ENCODE assay signal across 24 cellular contexts in genomic region chr3:150961949-150962348, GRCh38. TPM values are rescaled to one million over a fixed set of nuclear protein-coding genes. Genes with fewer than 3 reads are reported as not detected.
DNase-seq lines count a peak whose midpoint lies in the region; ATAC-seq and TF ChIP-seq lines count a peak whose summit lies in the region.
"Had no signal": no experiment of that assay in that cellular context is flagged by ENCODE, and none has a peak within 500 bp of the region (broad histone marks: within the 10 kb centered on the region; RNA-seq: fewer than 3 reads in every experiment).

No MANE protein-coding gene starts in this region.

- no peak for ATAC-seq in GM18520 (IDR thresholded peaks at IDR 0.05; ENCODE audit: unreplicated experiment)
- ATAC-seq: CD8-positive, alpha-beta T cell; GM12878 had no signal

- H3K36me3 ChIP-seq in OCI-LY3 (replicated peaks; ENCODE audit: low read depth, low read length) (no peaks in the 10 kb centered on the region), neural cell (ENCODE audit: insufficient read depth, low read length) (no peaks in the 10 kb centered on the region)
- H3K36me3 ChIP-seq: BE2C, BLaER1 had no signal

- no peak overlapping the region for H3K27ac ChIP-seq in OCI-LY3 (ENCODE audit: low read length)
- peak overlapping the region; percentile 6 for H3K27ac ChIP-seq in neural cell (ENCODE audit: low read length)
- H3K27ac ChIP-seq: BLaER1 had no signal

- no peak overlapping the region for H3K4me3 ChIP-seq in OCI-LY3 (ENCODE audit: low read length)
- H3K4me3 ChIP-seq in neural cell (ENCODE audit: low read length), result no peak overlapping the region
- H3K4me3 ChIP-seq: BLaER1, GM12878 had no signal

- CTCF ChIA-PET in HEK293T (lab: Yijun Ruan, JAX), result no interaction called here

- H3K4me1 ChIP-seq in OCI-LY3 (ENCODE audit: low read length), result peaks cover 13% of the 10 kb centered on the region
- H3K4me1 ChIP-seq: BE2C, Caco-2 had no signal

- no peaks in the 10 kb centered on the region for H3F3A ChIP-seq in neural cell (ENCODE audit: insufficient read depth, low read length, poor library complexity, severe bottlenecking)

- H2AFZ ChIP-seq in OCI-LY3 (ENCODE audit: low read depth, low read length) (no peak overlapping the region), neural cell (ENCODE audit: low read depth, low read length) (no peak overlapping the region)

- no peak for TF ChIP-seq RAD21 in neural cell (conservative IDR thresholded peaks at IDR 0.05)

- peaks cover 13% of the 10 kb centered on the region; the same call in 1 of the 2 replicates for H3K27me3 ChIP-seq in OCI-LY3 (ENCODE audit: low read depth, low read length)
- no peaks in the 10 kb centered on the region for H3K27me3 ChIP-seq in neural cell (ENCODE audit: insufficient read depth, low read depth, low read length)
- H3K27me3 ChIP-seq: BLaER1 had no signal

- no peaks in the 10 kb centered on the region for H3K9me2 ChIP-seq in neural cell (ENCODE audit: insufficient read depth, low read length)

- H3K4me2 ChIP-seq in OCI-LY3 (ENCODE audit: low read length) (peak overlapping the region; percentile 25; the same call in 1 of the 2 replicates), neural cell (ENCODE audit: low read length) (no peak overlapping the region)
- H3K4me2 ChIP-seq: BLaER1 had no signal

- DNase-seq in HEK293T (ENCODE audit: extremely low spot score), result peak; percentile 19
- peak; percentile 26 for DNase-seq in NCI-H146 (lab: John Stamatoyannopoulos, UW)
- no peak for DNase-seq in NCI-H226
- no peak for DNase-seq in CD1c-positive myeloid dendritic cell (ENCODE audit: extremely low spot score)
- DNase-seq in DMS53 treated with DMSO at 0.1 percent for 48 hours (lab: John Stamatoyannopoulos, UW; ENCODE audit: unreplicated experiment), result no peak
- DNase-seq: 8988T; ACHN; BE2C; C1 segment of cervical spinal cord; Caco-2; Calu3; CD4-positive, alpha-beta T cell; CD8-positive, alpha-beta T cell; DMS79; DND-41; EL; GDM1 had no signal

- no peak for TF ChIP-seq EP300 in neural cell (conservative IDR thresholded peaks at IDR 0.05; ENCODE audit: poor library complexity, severe bottlenecking)

- POLR2A ChIA-PET in HEK293T (lab: Yijun Ruan, JAX), result no interaction called here

- H3K9ac ChIP-seq in OCI-LY3 (ENCODE audit: low read length) (no peak overlapping the region), neural cell (ENCODE audit: low read length) (no peak overlapping the region)
- H3K9ac ChIP-seq: BLaER1 had no signal

- no peaks in the 10 kb centered on the region for H3K79me2 ChIP-seq in OCI-LY3 (ENCODE audit: low read length)
- H3K79me2 ChIP-seq in neural cell (replicated peaks; ENCODE audit: insufficient read depth, low read length), result no peaks in the 10 kb centered on the region

- TF ChIP-seq CTCF in OCI-LY3 (IDR thresholded peaks at IDR 0.05; ENCODE audit: low read depth, low read length) (no peak), neural cell (IDR thresholded peaks at IDR 0.05; ENCODE audit: poor library complexity, severe bottlenecking) (no peak)

- H3K9me3 ChIP-seq in OCI-LY3 (ENCODE audit: insufficient read depth, low read length), result no peaks in the 10 kb centered on the region
- no peaks in the 10 kb centered on the region for H3K9me3 ChIP-seq in neural cell (ENCODE audit: low read length)
- H3K9me3 ChIP-seq: BE2C, BLaER1, Caco-2 had no signal

- H4K20me1 ChIP-seq in OCI-LY3 (ENCODE audit: insufficient read depth, low read length) (no peaks in the 10 kb centered on the region), neural cell (ENCODE audit: insufficient read depth) (no peaks in the 10 kb centered on the region)
- H4K20me1 ChIP-seq: BLaER1 had no signal

TF ChIP-seq in HEK293T, 16 proteins besides CTCF, POLR2A, EP300 and RAD21:
- TF ChIP-seq PKNOX1 (IDR thresholded peaks at IDR 0.05) (peak; percentile 59; the same call in 1 of the 2 replicates), SUZ12 (IDR thresholded peaks at IDR 0.05) (no peak)

TF ChIP-seq in neural cell, 6 proteins besides CTCF, POLR2A, EP300 and RAD21:
- TF ChIP-seq REST (IDR thresholded peaks at IDR 0.05; ENCODE audit: borderline replicate concordance) (no peak), SMC3 (conservative IDR thresholded peaks at IDR 0.05; ENCODE audit: poor library complexity) (no peak), POLR2AphosphoS5 (IDR thresholded peaks at IDR 0.05) (no peak), MXI1 (conservative IDR thresholded peaks at IDR 0.05; ENCODE audit: poor library complexity, severe bottlenecking) (no peak), EZH2 (IDR thresholded peaks at IDR 0.05; ENCODE audit: borderline replicate concordance, insufficient read depth, low read length, poor library complexity, severe bottlenecking) (no peak)

RNA-seq across cellular contexts. Expression of gene CLRN1, which starts 10.6 kb away (rescaled TPM):
- polyA plus RNA-seq in neural cell, result 0.18 and 0.27 TPM in 2 replicates
- not detected in 2 replicates for polyA minus RNA-seq in neural cell
- polyA plus RNA-seq: AG04450, CD14-positive monocyte, GM12878 had no signal

RNA-seq across cellular contexts. Expression of gene MINDY4B, which starts 56.7 kb away (rescaled TPM):
- polyA plus RNA-seq in neural cell, result 0.28 TPM in 1 of 2 replicates, not detected in the other
- not detected in 2 replicates for polyA minus RNA-seq in neural cell
- polyA plus RNA-seq: AG04450, CD14-positive monocyte, GM12878 had no signal

Comparison
In these comparisons a context has a peak if more than half of its experiments do, and no peak if none do; other contexts are left out.
1. DNase-seq: peak in HEK293T (single experiment) and NCI-H146 (single experiment); none in NCI-H226 (single experiment), CD1c-positive myeloid dendritic cell (single experiment) and DMS53 treated with DMSO at 0.1 percent for 48 hours (single experiment).